ENCODE assay signal across 8 cellular contexts in genomic region chr17:9959377-9959981, GRCh38.
DNase-seq lines count a peak whose midpoint lies in the region; ATAC-seq and TF ChIP-seq lines count a peak whose summit lies in the region.

No MANE protein-coding gene starts in this region.

- ATAC-seq in HG03175 (IDR thresholded peaks at IDR 0.05; ENCODE audit: unreplicated experiment), result no peak

- H3K4me3 ChIP-seq in OCI-LY1 (ENCODE audit: low read depth, low read length, poor library complexity, severe bottlenecking), result no peak overlapping the region

- no peak overlapping the region for H2AFZ ChIP-seq in OCI-LY1 (ENCODE audit: low read length)

- H3K27me3 ChIP-seq in OCI-LY1 (ENCODE audit: insufficient read depth, low read length), result no peaks in the 10 kb centered on the region

- no peaks in the 10 kb centered on the region for H3K36me3 ChIP-seq in OCI-LY1 (ENCODE audit: insufficient read depth, low read length)

- no peak overlapping the region for H3K9ac ChIP-seq in OCI-LY1 (ENCODE audit: low read length)

- H3K27ac ChIP-seq in OCI-LY1 (ENCODE audit: low read depth, low read length, poor library complexity, severe bottlenecking), result no peak overlapping the region
- peak overlapping the region; percentile 0 for H3K27ac ChIP-seq in cingulate gyrus (ENCODE audit: low read depth, low read length)

- TF ChIP-seq CTCF in OCI-LY1 (IDR thresholded peaks at IDR 0.05; ENCODE audit: low read length), result peak; percentile 53; the same call in 1 of the 2 replicates

- H4K20me1 ChIP-seq in OCI-LY1 (ENCODE audit: insufficient read depth, low read length), result no peaks in the 10 kb centered on the region

- no peaks in the 10 kb centered on the region for H3K9me3 ChIP-seq in OCI-LY1 (ENCODE audit: low read length)

- peak; percentile 31 for DNase-seq in activated T-cell treated with anti-CD3 and anti-CD28 coated beads for 48 hours (ENCODE audit: low read depth)
- no peak for DNase-seq in activated T-cell treated with anti-CD3 and anti-CD28 coated beads for 4 hours
- peak; percentile 40 for DNase-seq in midbrain (lab: John Stamatoyannopoulos, UW)
- no peak for DNase-seq in GOT3 (lab: John Stamatoyannopoulos, UW)
- no peak for DNase-seq in NCI-H187 (lab: John Stamatoyannopoulos, UW)

- no peaks in the 10 kb centered on the region for H3K9me2 ChIP-seq in OCI-LY1 (ENCODE audit: low read depth, low read length)

- no peaks in the 10 kb centered on the region for H3K79me2 ChIP-seq in OCI-LY1 (ENCODE audit: insufficient read depth, low read length)

- H3K4me1 ChIP-seq in OCI-LY1 (ENCODE audit: insufficient read depth, low read length, severe bottlenecking), result no peaks in the 10 kb centered on the region

- no peak overlapping the region for H3K4me2 ChIP-seq in OCI-LY1 (ENCODE audit: low read length)

- H3F3A ChIP-seq in OCI-LY1 (ENCODE audit: insufficient read depth, low read length), result no peaks in the 10 kb centered on the region

Comparison
In these comparisons a context has a peak if more than half of its experiments do, and no peak if none do; other contexts are left out.
1. DNase-seq: peak in activated T-cell treated with anti-CD3 and anti-CD28 coated beads for 48 hours (single experiment) and midbrain (single experiment); none in activated T-cell treated with anti-CD3 and anti-CD28 coated beads for 4 hours (single experiment), GOT3 (single experiment) and NCI-H187 (0 of 2).